Comparison of ENCODE assay signal across 12 cellular contexts in genomic region chr6:37131960-37132253, GRCh38. TPM values are rescaled to one million over a fixed set of nuclear protein-coding genes. Genes with fewer than 3 reads are reported as not detected.
DNase-seq lines count a peak whose midpoint lies in the region; TF ChIP-seq lines count a peak whose summit lies in the region.
"Had no signal": no experiment of that assay in that cellular context is flagged by ENCODE, and none has a peak within 500 bp of the region (broad histone marks: within the 10 kb centered on the region; RNA-seq: fewer than 3 reads in every experiment).

No MANE protein-coding gene starts in this region.

- H3K4me3 ChIP-seq in breast epithelium (no peak overlapping the region), coronary artery (no peak overlapping the region), muscle layer of colon (ENCODE audit: low read depth in 1 of 2, low read length in 2 of 2) (peak overlapping the region in 1 of 2 donors; percentile 66)

- peaks cover 48% of the 10 kb centered on the region for H3K4me1 Mint-ChIP-seq in MCF 10A (ENCODE audit: insufficient read depth, unreplicated experiment)
- peaks cover 54% of the 10 kb centered on the region for H3K4me1 Mint-ChIP-seq in type B pancreatic cell (ENCODE audit: unreplicated experiment)

- H3K9ac ChIP-seq in muscle layer of colon (ENCODE audit: low read length), result peak overlapping the region; percentile 94

- no peaks in the 10 kb centered on the region for H3K36me3 ChIP-seq in breast epithelium
- no peaks in the 10 kb centered on the region for H3K36me3 ChIP-seq in muscle layer of colon (ENCODE audit: insufficient read depth, low read length)

- H3K27me3 Mint-ChIP-seq in MCF 10A (ENCODE audit: insufficient read depth, unreplicated experiment) (no peaks in the 10 kb centered on the region), type B pancreatic cell (no peaks in the 10 kb centered on the region)
- H3K27me3 Mint-ChIP-seq: naive thymus-derived CD4-positive, alpha-beta T cell had no signal

- TF ChIP-seq CTCF in breast epithelium (IDR thresholded peaks at IDR 0.05) (no peak), MCF 10A (IDR thresholded peaks at IDR 0.05; ENCODE audit: unreplicated experiment) (no peak), coronary artery (IDR thresholded peaks at IDR 0.05) (no peak), type B pancreatic cell (conservative IDR thresholded peaks at IDR 0.05) (no peak)

- H3K36me3 Mint-ChIP-seq in MCF 10A (ENCODE audit: insufficient read depth, unreplicated experiment) (no peaks in the 10 kb centered on the region), type B pancreatic cell (no peaks in the 10 kb centered on the region)
- H3K36me3 Mint-ChIP-seq: activated naive CD4-positive, alpha-beta T cell treated with anti-CD3 and anti-CD28 coated beads, Interleukin-2, amount 10 ng/mL, durations not matched to agents 7 days and 5 days; CD8-positive, alpha-beta T cell; naive thymus-derived CD4-positive, alpha-beta T cell had no signal

- H3K27ac Mint-ChIP-seq in MCF 10A (ENCODE audit: low read depth, unreplicated experiment) (no peak overlapping the region), type B pancreatic cell (peak overlapping the region; percentile 88)
- H3K27ac Mint-ChIP-seq: activated CD8-positive, alpha-beta T cell treated with anti-CD3 and anti-CD28 coated beads, Interleukin-2, amount 10 ng/mL, durations not matched to agents 7 days and 5 days; activated naive CD4-positive, alpha-beta T cell treated with anti-CD3 and anti-CD28 coated beads, Interleukin-2, amount 10 ng/mL, durations not matched to agents 7 days and 5 days; CD8-positive, alpha-beta T cell; naive thymus-derived CD4-positive, alpha-beta T cell had no signal

- TF ChIP-seq POLR2A in breast epithelium (IDR thresholded peaks at IDR 0.05), result no peak

- no peaks in the 10 kb centered on the region for H3K27me3 ChIP-seq in breast epithelium
- no peaks in the 10 kb centered on the region for H3K27me3 ChIP-seq in muscle layer of colon (ENCODE audit: control insufficient read depth in 1 of 2, insufficient read depth in 2 of 2, low read length in 2 of 2)

- no peaks in the 10 kb centered on the region for H3K9me3 Mint-ChIP-seq in MCF 10A (ENCODE audit: unreplicated experiment)
- no peaks in the 10 kb centered on the region for H3K9me3 Mint-ChIP-seq in type B pancreatic cell
- H3K9me3 Mint-ChIP-seq: activated naive CD4-positive, alpha-beta T cell treated with anti-CD3 and anti-CD28 coated beads, Interleukin-2, amount 10 ng/mL, durations not matched to agents 7 days and 5 days; CD8-positive, alpha-beta T cell; naive thymus-derived CD4-positive, alpha-beta T cell had no signal

- H3K27ac ChIP-seq in breast epithelium (peak overlapping the region; percentile 80 to 81), coronary artery (peak overlapping the region; percentile 67 to 84), muscle layer of colon (ENCODE audit: low read depth, low read length) (peak overlapping the region; percentile 66)

- H3K9me3 ChIP-seq in breast epithelium (no peaks in the 10 kb centered on the region), muscle layer of colon (ENCODE audit: low read length) (no peaks in the 10 kb centered on the region)

- H3K4me3 Mint-ChIP-seq in MCF 10A (ENCODE audit: unreplicated experiment) (no peak overlapping the region), type B pancreatic cell (no peak overlapping the region)
- H3K4me3 Mint-ChIP-seq: activated CD8-positive, alpha-beta T cell treated with anti-CD3 and anti-CD28 coated beads, Interleukin-2, amount 10 ng/mL, durations not matched to agents 7 days and 5 days; activated naive CD4-positive, alpha-beta T cell treated with anti-CD3 and anti-CD28 coated beads, Interleukin-2, amount 10 ng/mL, durations not matched to agents 7 days and 5 days; CD8-positive, alpha-beta T cell; naive thymus-derived CD4-positive, alpha-beta T cell had no signal

- POLR2A ChIA-PET in MCF 10A (lab: Yijun Ruan, JAX), result interaction anchor here (0.7 to 2.4 kb wide), 5 partner anchors 29 to 257 kb away, joined by 3 to 15 read pairs (median 7); partner anchors contain the start of gene PPIL1

- intact Hi-C loops in breast epithelium (cut with DNase I; ENCODE audit: low total_unique reads), result no loop called here
- intact Hi-C loops in MCF 10A (cut with micrococcal nuclease), result no loop called here

- CTCF ChIA-PET in MCF 10A (lab: Yijun Ruan, JAX), result interaction anchor here (0.5 to 2.5 kb wide), 3 partner anchors 32 to 114 kb away, joined by 5 to 16 read pairs (median 6); no protein-coding TSS in a partner anchor

- peaks cover 0 to 6% of the 10 kb centered on the region in 2 donors for H3K4me1 ChIP-seq in breast epithelium
- H3K4me1 ChIP-seq in muscle layer of colon (ENCODE audit: insufficient read depth, low read length), result peaks cover 57% of the 10 kb centered on the region

- DNase-seq in breast epithelium (ENCODE audit: low spot score in 2 of 2) (no peak), MCF 10A (ENCODE audit: unreplicated experiment) (no peak), coronary artery (ENCODE audit: low spot score) (no peak), type B pancreatic cell (ENCODE audit: extremely low spot score, unreplicated experiment) (no peak), NCI-H187 (lab: John Stamatoyannopoulos, UW) (no peak), NCI-H128 (lab: John Stamatoyannopoulos, UW; ENCODE audit: unreplicated experiment) (no peak)
- no peak for DNase-seq in activated effector memory CD4-positive, alpha-beta T cell treated with anti-CD3 and anti-CD28 coated beads, Interleukin-2, amount 50 U/mL, for 16 hours
- DNase-seq: activated CD8-positive, alpha-beta T cell treated with anti-CD3 and anti-CD28 coated beads, Interleukin-2, amount 10 ng/mL, durations not matched to agents 7 days and 5 days; activated naive CD4-positive, alpha-beta T cell treated with anti-CD3 and anti-CD28 coated beads, Interleukin-2, amount 10 ng/mL, durations not matched to agents 7 days and 5 days; CD8-positive, alpha-beta T cell; naive thymus-derived CD4-positive, alpha-beta T cell had no signal

- no TSS peak for BruUV-seq in MCF 10A (replicated peaks; lab: Mats Ljungman, UMichigan)

RNA-seq across cellular contexts. Expression of gene PIM1, which starts 38.0 kb away (rescaled TPM):
- 10 to 100 TPM; 17.4 to 56.0 (median 31.6) TPM for total RNA-seq in breast epithelium
- 6.0 and 6.2 TPM in 2 replicates for total RNA-seq in MCF 10A (2022)
- 41.5 and 74.2 TPM in 2 replicates for total RNA-seq in type B pancreatic cell (ENCODE audit: low replicate concordance)
